Comparison of ENCODE assay signal across 8 cellular contexts in the genomic region with DNA sequence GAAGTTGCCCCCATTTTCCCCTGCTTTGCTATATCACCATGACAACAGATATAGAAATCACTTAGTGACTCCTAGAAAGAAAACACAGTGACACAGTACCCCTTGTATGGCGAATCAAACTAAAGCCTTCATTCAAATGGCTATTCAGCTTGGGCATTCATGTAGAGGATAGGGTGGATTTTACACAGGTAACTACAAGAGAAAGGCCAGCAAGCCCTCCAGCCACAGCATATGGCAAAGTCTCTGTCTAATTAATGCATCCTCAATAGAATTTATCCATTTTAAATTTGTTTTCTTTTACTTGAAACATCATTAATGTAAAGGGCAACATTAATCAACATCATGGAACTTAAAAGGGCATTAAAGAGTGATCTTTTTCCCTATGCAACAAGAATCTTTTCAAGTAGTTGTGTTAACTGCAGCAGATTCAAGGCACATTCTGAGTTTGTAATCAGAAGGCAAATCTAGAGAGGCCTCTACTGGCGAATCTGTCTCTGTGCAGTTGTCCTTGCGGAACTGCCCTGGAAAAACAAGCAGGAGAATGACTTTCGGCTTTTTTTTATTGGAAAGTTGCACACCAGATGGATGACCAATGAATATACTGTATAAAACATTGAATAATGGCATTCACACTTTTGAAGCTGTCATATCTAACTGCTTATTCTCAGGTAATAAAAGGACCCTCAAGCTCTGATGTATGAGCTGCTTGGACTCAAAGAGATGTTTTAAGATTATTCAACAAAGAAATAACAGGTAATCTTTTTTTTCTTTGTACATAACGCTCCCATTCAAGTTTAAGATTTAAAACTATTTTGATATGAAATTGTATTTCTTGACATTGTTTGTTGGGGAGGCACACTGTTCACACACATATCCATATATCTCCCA.
DNase-seq lines count a peak whose midpoint lies in the region; TF ChIP-seq lines count a peak whose summit lies in the region.

No MANE protein-coding gene starts in this region.

- H3K9me3 ChIP-seq in Peyer's patch, result no peaks in the 10 kb centered on the region

- no peaks in the 10 kb centered on the region for H3K36me3 Mint-ChIP-seq in T-helper 2 cell treated with Interferon-gamma antibody and Interleukin-4, amounts not matched to agents 5 μg/mL and 100 μg/mL, for 36 hours (ENCODE audit: low read depth)

- H3K4me3 Mint-ChIP-seq in T-helper 2 cell treated with Interferon-gamma antibody and Interleukin-4, amounts not matched to agents 5 μg/mL and 100 μg/mL, for 36 hours, result no peak overlapping the region

- H3K4me1 Mint-ChIP-seq in T-helper 2 cell treated with Interferon-gamma antibody and Interleukin-4, amounts not matched to agents 5 μg/mL and 100 μg/mL, for 36 hours (ENCODE audit: low read depth), result no peaks in the 10 kb centered on the region

- CTCF ChIA-PET in HEK293T (lab: Yijun Ruan, JAX), result interaction anchor here (0.6 kb wide), 1 partner anchor 711 kb away, joined by 3 read pairs; no protein-coding TSS in a partner anchor

- POLR2A ChIA-PET in HEK293T (lab: Yijun Ruan, JAX), result no interaction called here

- H3K4me3 ChIP-seq in Peyer's patch (no peak overlapping the region), fibroblast of pulmonary artery (replicated peaks; ENCODE audit: low read depth, low read length) (no peak overlapping the region), retinal pigment epithelial cell (ENCODE audit: low read length) (no peak overlapping the region)

- DNase-seq in Ammon's horn (ENCODE audit: low spot score) (peak; percentile 80), HEK293T (ENCODE audit: extremely low spot score) (peak; percentile 40), Peyer's patch (no peak), fibroblast of pulmonary artery (ENCODE audit: low read depth) (peak; percentile 78), retinal pigment epithelial cell (ENCODE audit: low read depth) (no peak), GOT3 (lab: John Stamatoyannopoulos, UW) (no peak)
- DNase-seq in T-helper 2 cell treated with Interferon-gamma antibody and Interleukin-4, amounts not matched to agents 5 μg/mL and 100 μg/mL, for 36 hours (ENCODE audit: low spot score), result no peak
- DNase-seq in activated effector memory CD4-positive, alpha-beta T cell treated with Interleukin-2 at 50 U/mL for 16 hours, result no peak

- no peak overlapping the region for H3K27ac Mint-ChIP-seq in T-helper 2 cell treated with Interferon-gamma antibody and Interleukin-4, amounts not matched to agents 5 μg/mL and 100 μg/mL, for 36 hours

- no peaks in the 10 kb centered on the region for H3K27me3 ChIP-seq in Peyer's patch

- TF ChIP-seq CTCF in Peyer's patch (IDR thresholded peaks at IDR 0.05) (peak in 4 of 6 experiments; percentile 11 to 50 (median 44)), fibroblast of pulmonary artery (IDR thresholded peaks at IDR 0.05; ENCODE audit: low read length, missing control alignments) (peak; percentile 84), retinal pigment epithelial cell (conservative IDR thresholded peaks at IDR 0.05; ENCODE audit: low read depth, low read length) (peak; percentile 90)

- H3K36me3 ChIP-seq in Peyer's patch, result no peaks in the 10 kb centered on the region

- H3K9me3 Mint-ChIP-seq in T-helper 2 cell treated with Interferon-gamma antibody and Interleukin-4, amounts not matched to agents 5 μg/mL and 100 μg/mL, for 36 hours, result no peaks in the 10 kb centered on the region

- no peaks in the 10 kb centered on the region for H3K27me3 Mint-ChIP-seq in T-helper 2 cell treated with Interferon-gamma antibody and Interleukin-4, amounts not matched to agents 5 μg/mL and 100 μg/mL, for 36 hours (ENCODE audit: low read depth)

- H3K4me1 ChIP-seq in Peyer's patch, result no peaks in the 10 kb centered on the region

- no peak overlapping the region for H3K27ac ChIP-seq in Peyer's patch

- TF ChIP-seq POLR2A in Peyer's patch (IDR thresholded peaks at IDR 0.05), result no peak

TF ChIP-seq in HEK293T, 16 proteins besides CTCF, POLR2A, EP300 and RAD21:
- TF ChIP-seq CTBP1 (IDR thresholded peaks at IDR 0.05; ENCODE audit: borderline replicate concordance) (no peak), FOXK2 (IDR thresholded peaks at IDR 0.05) (no peak), SUZ12 (IDR thresholded peaks at IDR 0.05) (no peak), PKNOX1 (IDR thresholded peaks at IDR 0.05) (no peak), L3MBTL2 (conservative IDR thresholded peaks at IDR 0.05) (no peak), SP1 (IDR thresholded peaks at IDR 0.05) (no peak), FOXM1 (IDR thresholded peaks at IDR 0.05; ENCODE audit: borderline replicate concordance) (no peak), ELF4 (IDR thresholded peaks at IDR 0.05) (no peak), LEF1 (IDR thresholded peaks at IDR 0.05; ENCODE audit: borderline replicate concordance) (no peak), TARDBP (IDR thresholded peaks at IDR 0.05) (no peak), NFRKB (IDR thresholded peaks at IDR 0.05) (no peak), HDGF (IDR thresholded peaks at IDR 0.05; ENCODE audit: borderline replicate concordance) (no peak), ARNT (IDR thresholded peaks at IDR 0.05) (no peak), BHLHE40 (IDR thresholded peaks at IDR 0.05; ENCODE audit: borderline replicate concordance) (no peak), ZNF384 (IDR thresholded peaks at IDR 0.05) (no peak), FOXA1 (IDR thresholded peaks at IDR 0.05) (no peak)

Comparison
In these comparisons a context has a peak if more than half of its experiments do, and no peak if none do; other contexts are left out.
1. DNase-seq: peak in Ammon's horn (single experiment), HEK293T (single experiment) and fibroblast of pulmonary artery (single experiment); none in Peyer's patch (0 of 3), retinal pigment epithelial cell (single experiment), GOT3 (single experiment), T-helper 2 cell treated with Interferon-gamma antibody and Interleukin-4, amounts not matched to agents 5 μg/mL and 100 μg/mL, for 36 hours (single experiment) and activated effector memory CD4-positive, alpha-beta T cell treated with Interleukin-2 at 50 U/mL for 16 hours (single experiment).
2. Peak in every context shown above with its lines, with median percentiles within 50 percentile points of each other: CTCF ChIP-seq.